Comparison of ENCODE assay signal across 7 cellular contexts in genomic region chr6:33412140-33413009, GRCh38. TPM values are rescaled to one million over a fixed set of nuclear protein-coding genes. Genes with fewer than 3 reads are reported as not detected.
DNase-seq lines count a peak whose midpoint lies in the region; ATAC-seq and TF ChIP-seq lines count a peak whose summit lies in the region.
"Had no signal": no experiment of that assay in that cellular context is flagged by ENCODE, and none has a peak within 500 bp of the region (broad histone marks: within the 10 kb centered on the region; RNA-seq: fewer than 3 reads in every experiment).

No MANE protein-coding gene starts in this region.

- no peak for DNase-seq in cardiac muscle cell (ENCODE audit: low read depth in 1 of 2, low spot score in 1 of 2)
- DNase-seq in left ventricle myocardium superior, result no peak
- DNase-seq in fibroblast of lung (ENCODE audit: low read depth in 2 of 2), result no peak
- no peak for DNase-seq in type B pancreatic cell (ENCODE audit: extremely low spot score, unreplicated experiment)
- no peak for DNase-seq in NCI-H524 treated with DMSO at 0.1 percent for 48 hours (lab: John Stamatoyannopoulos, UW)

- H3K4me1 Mint-ChIP-seq in type B pancreatic cell (ENCODE audit: unreplicated experiment), result peaks cover 46% of the 10 kb centered on the region

- no peaks in the 10 kb centered on the region for H3K27me3 Mint-ChIP-seq in type B pancreatic cell

- no peaks in the 10 kb centered on the region for H4K20me1 ChIP-seq in fibroblast of lung (ENCODE audit: control insufficient read depth, extremely low read depth, insufficient read depth, low read length)

- intact Hi-C loops in left ventricle myocardium superior (cut with micrococcal nuclease), result no loop called here

- no peak overlapping the region for H3K9ac ChIP-seq in fibroblast of lung (ENCODE audit: insufficient read depth, low read length)

- no peak overlapping the region for H2AFZ ChIP-seq in fibroblast of lung (ENCODE audit: low read length)

- H3K36me3 ChIP-seq in cardiac muscle cell, result peaks cover 29% of the 10 kb centered on the region
- H3K36me3 ChIP-seq in fibroblast of lung (ENCODE audit: control insufficient read depth, insufficient read depth, low read length), result peaks cover 7% of the 10 kb centered on the region

- peak overlapping the region; percentile 70 for H3K27ac Mint-ChIP-seq in type B pancreatic cell

- peaks cover 10% of the 10 kb centered on the region for H3K4me1 ChIP-seq in cardiac muscle cell (ENCODE audit: low read depth)
- H3K4me1 ChIP-seq in fibroblast of lung (ENCODE audit: control insufficient read depth, extremely low read depth, insufficient read depth, low read length), result peaks cover 17% of the 10 kb centered on the region

- H3K4me2 ChIP-seq in fibroblast of lung (ENCODE audit: extremely low read depth, insufficient read depth, low read length), result peak overlapping the region; percentile 33

- H3K27me3 ChIP-seq in cardiac muscle cell (no peaks in the 10 kb centered on the region), fibroblast of lung (ENCODE audit: control insufficient read depth, insufficient read depth, low read length) (no peaks in the 10 kb centered on the region)

- no peak for ATAC-seq in left ventricle myocardium superior
- no peak for ATAC-seq in GM18517 (IDR thresholded peaks at IDR 0.05; ENCODE audit: unreplicated experiment)
- ATAC-seq: right cardiac atrium had no signal

- H3K27ac ChIP-seq in cardiac muscle cell, result peak overlapping the region; percentile 46
- H3K27ac ChIP-seq in fibroblast of lung (ENCODE audit: insufficient read depth, low read length), result no peak overlapping the region

- no peaks in the 10 kb centered on the region for H3K9me3 Mint-ChIP-seq in type B pancreatic cell

- H3K4me3 Mint-ChIP-seq in type B pancreatic cell, result peak overlapping the region; percentile 76

- TF ChIP-seq CTCF in cardiac muscle cell (IDR thresholded peaks at IDR 0.05; ENCODE audit: low read depth, low read length), result no peak
- TF ChIP-seq CTCF in fibroblast of lung (conservative IDR thresholded peaks at IDR 0.05 in 1 of 2, IDR thresholded peaks at IDR 0.05 in 1 of 2; ENCODE audit: low read depth in 1 of 2, low read length in 2 of 2), result no peak
- no peak for TF ChIP-seq CTCF in type B pancreatic cell (conservative IDR thresholded peaks at IDR 0.05)

- H3K4me3 ChIP-seq in cardiac muscle cell (no peak overlapping the region), fibroblast of lung (replicated peaks in 1 of 4; ENCODE audit: control extremely low read depth in 1 of 4, insufficient read depth in 1 of 4, low read depth in 3 of 4, low read length in 4 of 4) (peak overlapping the region in 2 of 4 experiments; percentile 11 to 78)

- peaks cover 53% of the 10 kb centered on the region for H3K79me2 ChIP-seq in fibroblast of lung (ENCODE audit: control insufficient read depth, insufficient read depth, low read length)

- H3K9me3 ChIP-seq in cardiac muscle cell (ENCODE audit: low read depth) (no peaks in the 10 kb centered on the region), fibroblast of lung (ENCODE audit: control insufficient read depth, insufficient read depth, low read depth, low read length) (no peaks in the 10 kb centered on the region)

- peaks cover 10% of the 10 kb centered on the region for H3K36me3 Mint-ChIP-seq in type B pancreatic cell

RNA-seq across cellular contexts. Expression of gene PHF1, which starts 1.6 kb away (rescaled TPM):
- 61.9 and 116 TPM in 2 replicates for total RNA-seq in cardiac muscle cell
- polyA plus RNA-seq in cardiac muscle cell, result 34.5 and 62.1 TPM in 2 replicates
- 51.9 TPM for total RNA-seq in left ventricle myocardium superior
- total RNA-seq in fibroblast of lung, result 24.4 and 28.9 TPM in 2 replicates
- 29.6 and 32.9 TPM in 2 replicates for polyA plus RNA-seq in fibroblast of lung
- 33.7 and 33.9 TPM in 2 replicates for polyA plus RNA-seq in fibroblast of lung (2012)
- polyA minus RNA-seq in fibroblast of lung (ENCODE audit: low replicate concordance), result 47.0 and 75.3 TPM in 2 replicates
- 23.8 and 49.6 TPM in 2 replicates for total RNA-seq in type B pancreatic cell (ENCODE audit: low replicate concordance)

RNA-seq across cellular contexts. Expression of gene CUTA, which starts 5.5 kb away (rescaled TPM):
- 304 and 348 TPM in 2 replicates for total RNA-seq in cardiac muscle cell
- polyA plus RNA-seq in cardiac muscle cell, result 426 and 501 TPM in 2 replicates
- 120 TPM for total RNA-seq in left ventricle myocardium superior
- total RNA-seq in fibroblast of lung, result 105 and 127 TPM in 2 replicates
- polyA plus RNA-seq in fibroblast of lung, result 264 and 347 TPM in 2 replicates
- 404 and 504 TPM in 2 replicates for polyA plus RNA-seq in fibroblast of lung (2012)
- polyA minus RNA-seq in fibroblast of lung (ENCODE audit: low replicate concordance), result 203 and 241 TPM in 2 replicates
- 212 and 278 TPM in 2 replicates for total RNA-seq in type B pancreatic cell (ENCODE audit: low replicate concordance)

RNA-seq across cellular contexts. Expression of gene SYNGAP1, which starts 7.5 kb away (rescaled TPM):
- total RNA-seq in cardiac muscle cell (14.9 and 20.2 TPM in 2 replicates), left ventricle myocardium superior (6.2 TPM), fibroblast of lung (4.6 and 7.3 TPM in 2 replicates), type B pancreatic cell (ENCODE audit: low replicate concordance) (18.4 and 74.1 TPM in 2 replicates)
- polyA plus RNA-seq in cardiac muscle cell (6.8 and 10.5 TPM in 2 replicates), fibroblast of lung (3.6 and 5.9 TPM in 2 replicates)
- polyA plus RNA-seq in fibroblast of lung (2012), result 13.7 and 14.9 TPM in 2 replicates
- 8.8 and 12.5 TPM in 2 replicates for polyA minus RNA-seq in fibroblast of lung (ENCODE audit: low replicate concordance)

RNA-seq across cellular contexts. Expression of gene KIFC1, which starts 20.8 kb away (rescaled TPM):
- total RNA-seq in cardiac muscle cell (14.0 and 69.2 TPM in 2 replicates), left ventricle myocardium superior (0.74 TPM), fibroblast of lung (0.51 and 5.3 TPM in 2 replicates), type B pancreatic cell (ENCODE audit: low replicate concordance) (28.0 and 67.7 TPM in 2 replicates)
- polyA plus RNA-seq in cardiac muscle cell (9.4 and 33.3 TPM in 2 replicates), fibroblast of lung (8.0 and 36.6 TPM in 2 replicates)
- 7.5 and 33.4 TPM in 2 replicates for polyA plus RNA-seq in fibroblast of lung (2012)
- polyA minus RNA-seq in fibroblast of lung (ENCODE audit: low replicate concordance), result 6.1 and 27.2 TPM in 2 replicates

RNA-seq across cellular contexts. Expression of gene ZBTB9, which starts 42.0 kb away (rescaled TPM):
- total RNA-seq in cardiac muscle cell (5.5 and 7.8 TPM in 2 replicates), left ventricle myocardium superior (5.1 TPM), fibroblast of lung (4.1 and 4.9 TPM in 2 replicates), type B pancreatic cell (ENCODE audit: low replicate concordance) (11.3 and 14.5 TPM in 2 replicates)
- polyA plus RNA-seq in cardiac muscle cell (9.5 and 11.2 TPM in 2 replicates), fibroblast of lung (5.2 and 6.7 TPM in 2 replicates)
- polyA plus RNA-seq in fibroblast of lung (2012), result 5.6 and 8.8 TPM in 2 replicates
- polyA minus RNA-seq in fibroblast of lung (ENCODE audit: low replicate concordance), result 5.5 and 10.2 TPM in 2 replicates
